ENCODE assay signal across 8 cellular contexts in the genomic region with DNA sequence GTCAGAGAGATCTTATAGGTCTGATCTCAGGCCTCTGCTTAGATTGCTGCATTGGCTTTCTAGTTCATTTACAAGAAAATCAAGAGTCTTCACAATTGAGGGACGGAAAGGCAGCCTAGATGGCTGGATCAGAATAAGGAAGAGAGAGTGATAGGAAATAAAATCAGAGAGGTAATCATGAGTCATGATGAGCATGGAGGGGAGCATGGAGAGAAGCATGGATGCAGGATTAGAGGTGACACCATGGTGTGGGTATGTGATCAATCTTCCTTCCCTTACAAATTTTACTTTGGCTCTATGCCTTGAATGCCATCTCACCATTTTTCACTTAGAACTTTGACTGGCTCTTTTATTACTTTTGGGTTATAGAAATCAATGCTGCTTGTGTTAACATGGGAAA. TPM values are rescaled to one million over a fixed set of nuclear protein-coding genes. Genes with fewer than 3 reads are reported as not detected.
DNase-seq lines count a peak whose midpoint lies in the region; ATAC-seq and TF ChIP-seq lines count a peak whose summit lies in the region.

No MANE protein-coding gene starts in this region.

- H3K4me1 ChIP-seq in MM.1S (ENCODE audit: low read length) (peaks cover 51% of the 10 kb centered on the region), trophoblast cell (ENCODE audit: control insufficient read depth in 1 of 2, insufficient read depth in 2 of 2, low read length in 2 of 2) (peaks cover 0 to 4% of the 10 kb centered on the region in 2 experiments)

- H3K14ac ChIP-seq in trophoblast cell (ENCODE audit: low read length) = no peak overlapping the region

- no peak overlapping the region for H3K27ac Mint-ChIP-seq in natural killer cell
- no peak overlapping the region for H3K27ac Mint-ChIP-seq in activated naive CD4-positive, alpha-beta T cell treated with anti-CD3 and anti-CD28 coated beads, Interleukin-2, amount 10 ng/mL, durations not matched to agents 7 days and 5 days

- H3K18ac ChIP-seq in trophoblast cell (ENCODE audit: low read length) = no peak overlapping the region

- no peak overlapping the region for H2BK5ac ChIP-seq in trophoblast cell (ENCODE audit: low read depth, low read length, poor library complexity)

- H3K27me3 Mint-ChIP-seq in natural killer cell (ENCODE audit: low read depth in 2 of 2) = no peaks in the 10 kb centered on the region
- H3K27me3 Mint-ChIP-seq in activated naive CD4-positive, alpha-beta T cell treated with anti-CD3 and anti-CD28 coated beads, Interleukin-2, amount 10 ng/mL, durations not matched to agents 7 days and 5 days = no peaks in the 10 kb centered on the region

- peaks cover 6% of the 10 kb centered on the region for H3K36me3 Mint-ChIP-seq in natural killer cell
- H3K36me3 Mint-ChIP-seq in activated naive CD4-positive, alpha-beta T cell treated with anti-CD3 and anti-CD28 coated beads, Interleukin-2, amount 10 ng/mL, durations not matched to agents 7 days and 5 days = peaks cover 25% of the 10 kb centered on the region

- H3K23ac ChIP-seq in trophoblast cell (ENCODE audit: low read length) = no peak overlapping the region

- no peak overlapping the region for H2BK12ac ChIP-seq in trophoblast cell (ENCODE audit: low read length)

- H3K4me2 ChIP-seq in MM.1S (ENCODE audit: low read depth, low read length) = peak overlapping the region; percentile 62
- H3K4me2 ChIP-seq in trophoblast cell (ENCODE audit: low read length) = peak overlapping the region; percentile 92

- H3K27me3 ChIP-seq in MM.1S (replicated peaks; ENCODE audit: insufficient read depth, low read length) (no peaks in the 10 kb centered on the region), trophoblast cell (ENCODE audit: insufficient read depth, low read length) (no peaks in the 10 kb centered on the region)

- peaks cover 15% of the 10 kb centered on the region for H3K36me3 ChIP-seq in MM.1S (replicated peaks; ENCODE audit: insufficient read depth, low read length)
- H3K36me3 ChIP-seq in trophoblast cell (ENCODE audit: control insufficient read depth in 1 of 2, insufficient read depth in 2 of 2, low read length in 2 of 2) = peaks cover 7 to 18% of the 10 kb centered on the region in 2 experiments

- H3F3A ChIP-seq in MM.1S (ENCODE audit: insufficient read depth, low read length) = peaks cover 12% of the 10 kb centered on the region; the same call in 1 of the 2 replicates

- H2AFZ ChIP-seq in MM.1S (ENCODE audit: low read length) (no peak overlapping the region), trophoblast cell (ENCODE audit: insufficient read depth, low read length, poor library complexity) (no peak overlapping the region)

- no peaks in the 10 kb centered on the region for H3K9me2 ChIP-seq in MM.1S (replicated peaks; ENCODE audit: insufficient read depth, low read length)

- H3K4ac ChIP-seq in trophoblast cell (ENCODE audit: low read depth, low read length) = peak overlapping the region; percentile 77

- CTCF ChIA-PET in activated naive CD4-positive, alpha-beta T cell treated with anti-CD3 and anti-CD28 coated beads, Interleukin-2, amount 10 ng/mL, durations not matched to agents 7 days and 5 days (lab: Charles Lee) = no interaction called here

- peaks cover 74% of the 10 kb centered on the region for H3K79me2 ChIP-seq in MM.1S (ENCODE audit: low read length)
- peaks cover 12% of the 10 kb centered on the region for H3K79me2 ChIP-seq in trophoblast cell (ENCODE audit: control insufficient read depth, insufficient read depth, low read length, poor library complexity)

- H4K91ac ChIP-seq in trophoblast cell (ENCODE audit: low read depth, low read length) = no peak overlapping the region

- ATAC-seq in natural killer cell = no peak
- no peak for ATAC-seq in GM21526 (IDR thresholded peaks at IDR 0.05; ENCODE audit: low FRiP score, unreplicated experiment)

- H3K9me3 ChIP-seq in MM.1S (replicated peaks; ENCODE audit: insufficient read depth, low read length) (no peaks in the 10 kb centered on the region), trophoblast cell (ENCODE audit: insufficient read depth, low read depth, low read length) (no peaks in the 10 kb centered on the region)

- H3K79me1 ChIP-seq in trophoblast cell (ENCODE audit: low read length) = peaks cover 11% of the 10 kb centered on the region

- DNase-seq in GM03348 (ENCODE audit: low spot score) (peak; percentile 24), MM.1S (no peak), epithelial cell of esophagus (ENCODE audit: low read depth) (peak; percentile 50), trophoblast cell (no peak), natural killer cell (no peak), KG1 (lab: John Stamatoyannopoulos, UW) (no peak)
- DNase-seq in activated naive CD4-positive, alpha-beta T cell treated with anti-CD3 and anti-CD28 coated beads, Interleukin-2, amount 10 ng/mL, durations not matched to agents 7 days and 5 days = no peak

- intact Hi-C loops in natural killer cell (cut with micrococcal nuclease) = no loop called here

- no peak for TF ChIP-seq CTCF in MM.1S (IDR thresholded peaks at IDR 0.05; ENCODE audit: low read length)
- no peak for TF ChIP-seq CTCF in epithelial cell of esophagus (IDR thresholded peaks at IDR 0.05; ENCODE audit: insufficient read depth, low read depth, low read length, missing control alignments)
- no peak for TF ChIP-seq CTCF in natural killer cell (IDR thresholded peaks at IDR 0.05)

- H3K9me3 Mint-ChIP-seq in natural killer cell = no peaks in the 10 kb centered on the region
- H3K9me3 Mint-ChIP-seq in activated naive CD4-positive, alpha-beta T cell treated with anti-CD3 and anti-CD28 coated beads, Interleukin-2, amount 10 ng/mL, durations not matched to agents 7 days and 5 days = no peaks in the 10 kb centered on the region

- H2AK5ac ChIP-seq in trophoblast cell (ENCODE audit: low read length) = no peak overlapping the region

- H3K9ac ChIP-seq in MM.1S (ENCODE audit: low read length) = peak overlapping the region; percentile 88; the same call in 1 of the 2 replicates
- no peak overlapping the region for H3K9ac ChIP-seq in trophoblast cell (ENCODE audit: low read length)

- H3K4me1 Mint-ChIP-seq in natural killer cell = peaks cover 16 to 33% of the 10 kb centered on the region in 2 donors
- H3K4me1 Mint-ChIP-seq in activated naive CD4-positive, alpha-beta T cell treated with anti-CD3 and anti-CD28 coated beads, Interleukin-2, amount 10 ng/mL, durations not matched to agents 7 days and 5 days = peaks cover 30% of the 10 kb centered on the region

- H3K4me3 ChIP-seq in MM.1S (ENCODE audit: low read length) = peak overlapping the region; percentile 91
- H3K4me3 ChIP-seq in epithelial cell of esophagus (ENCODE audit: low read length) = peak overlapping the region; percentile 95
- no peak overlapping the region for H3K4me3 ChIP-seq in trophoblast cell (ENCODE audit: low read depth, low read length)

- H3K27ac ChIP-seq in MM.1S (ENCODE audit: low read length) = no peak overlapping the region
- H3K27ac ChIP-seq in trophoblast cell (ENCODE audit: low read depth, low read length) = no peak overlapping the region

- H4K20me1 ChIP-seq in MM.1S (ENCODE audit: insufficient read depth, low read length) = no peaks in the 10 kb centered on the region; the same call in 1 of the 2 replicates

- no peak overlapping the region for H4K8ac ChIP-seq in trophoblast cell (ENCODE audit: low read depth, low read length)

- no CpG with 5 or more reads among the region's 1 CpG for WGBS in trophoblast cell (ENCODE audit: extremely low coverage, insufficient coverage, insufficient read length)

- no peak overlapping the region for H3K4me3 Mint-ChIP-seq in natural killer cell
- no peak overlapping the region for H3K4me3 Mint-ChIP-seq in activated naive CD4-positive, alpha-beta T cell treated with anti-CD3 and anti-CD28 coated beads, Interleukin-2, amount 10 ng/mL, durations not matched to agents 7 days and 5 days

- no peak overlapping the region for H4K12ac ChIP-seq in trophoblast cell (ENCODE audit: low read depth, low read length)

- no peak overlapping the region for H2BK120ac ChIP-seq in trophoblast cell (ENCODE audit: insufficient read depth, low read length, poor library complexity)

RNA-seq across cellular contexts. Expression of a gene that starts 1.4 kb away (rescaled TPM):
- polyA plus RNA-seq in trophoblast cell (2013) = 69.9 and 70.8 TPM in 2 replicates
- total RNA-seq in natural killer cell = 10 to 100 TPM; 39.3 to 48.2 (median 41.3) TPM

RNA-seq across cellular contexts. Expression of a gene that starts 1.7 kb away (rescaled TPM):
- polyA plus RNA-seq in trophoblast cell (2013) = 33.2 and 35.7 TPM in 2 replicates
- total RNA-seq in natural killer cell = 10 to 100 TPM; 29.1 to 42.5 (median 35.2) TPM

RNA-seq across cellular contexts. Expression of a gene that starts 49.1 kb away (rescaled TPM):
- 0.03 TPM in 1 of 2 replicates, not detected in the other for polyA plus RNA-seq in trophoblast cell (2013)
- total RNA-seq in natural killer cell = under 1 TPM; 0.32 to 0.85 (median 0.35) TPM

RNA-seq across cellular contexts. Expression of a gene that starts 56.4 kb away (rescaled TPM):
- 50.0 and 50.2 TPM in 2 replicates for polyA plus RNA-seq in trophoblast cell (2013)
- total RNA-seq in natural killer cell = 10 to 100 TPM in 2 of 3 donors, 1 to 10 TPM in 1; 6.9 to 11.9 (median 10.9) TPM

Comparison
In these comparisons a context has a peak if more than half of its experiments do, and no peak if none do; other contexts are left out.
1. DNase-seq: peak in GM03348 (single experiment) and epithelial cell of esophagus (single experiment); none in MM.1S (single experiment), trophoblast cell (0 of 2), natural killer cell (single experiment), activated naive CD4-positive, alpha-beta T cell treated with anti-CD3 and anti-CD28 coated beads, Interleukin-2, amount 10 ng/mL, durations not matched to agents 7 days and 5 days (single experiment) and KG1 (single experiment).